ENCODE assay signal across 9 cellular contexts in genomic region chr5:14685757-14686156, GRCh38. TPM values are rescaled to one million over a fixed set of nuclear protein-coding genes. Genes with fewer than 3 reads are reported as not detected.
A peak's percentile ranks its signal among the peaks of the same experiment; 100 is the strongest.
DNase-seq lines count a peak whose midpoint lies in the region; ATAC-seq, FAIRE-seq and TF ChIP-seq lines count a peak whose summit lies in the region.
"Had no signal": no experiment of that assay in that cellular context is flagged by ENCODE, and none has a peak within 500 bp of the region (broad histone marks: within the 10 kb centered on the region; RNA-seq: fewer than 3 reads in every experiment).

No MANE protein-coding gene starts in this region.

- TF ChIP-seq EP300 in sigmoid colon (IDR thresholded peaks at IDR 0.05) = no peak

- POLR2A ChIA-PET in PC-9 (lab: Charles Lee; ENCODE audit: unreplicated experiment) = interaction anchor here (0.6 kb wide), 1 partner anchor 324 kb away, joined by 3 read pairs; no protein-coding TSS in a partner anchor

- WGBS in heart left ventricle, 4 donors = 28 to 43% (median 37%) methylated on average over 6 of the region's 6 CpGs
- WGBS in sigmoid colon, 2 donors = 26 to 35% methylated on average over 6 of the region's 6 CpGs

- no TSS peak for BruUV-seq in PC-9 (replicated peaks; lab: Mats Ljungman, UMichigan)

- H3K27ac Mint-ChIP-seq in activated naive CD8-positive, alpha-beta T cell treated with anti-CD3 and anti-CD28 coated beads for 36 hours = peak overlapping the region; percentile 76

- peak; percentile 87 for FAIRE-seq in HTR-8/SVneo (lab: Jason Lieb, UNC)

- TF ChIP-seq CTCF in PC-9 (conservative IDR thresholded peaks at IDR 0.05) = peak; percentile 85
- peak; percentile 31 to 75 (median 58) for TF ChIP-seq CTCF in heart left ventricle (IDR thresholded peaks at IDR 0.05)
- peak in 3 of 4 experiments; percentile 40 to 58 (median 55) for TF ChIP-seq CTCF in sigmoid colon (IDR thresholded peaks at IDR 0.05)

- H3K4me1 ChIP-seq in PC-9 (replicated peaks; ENCODE audit: insufficient read depth) = no peaks in the 10 kb centered on the region
- H3K4me1 ChIP-seq in heart left ventricle = peaks cover 0 to 59% (median 23%) of the 10 kb centered on the region in 12 donors
- peaks cover 0 to 25% (median 8%) of the 10 kb centered on the region in 4 donors for H3K4me1 ChIP-seq in sigmoid colon

- intact Hi-C loops in PC-9 (cut with micrococcal nuclease; ENCODE audit: unreplicated experiment) = loop anchor here (1.0 to 5.0 kb wide), 5 partner anchors 42 to 329 kb away; no protein-coding TSS in a partner anchor
- intact Hi-C loops in heart left ventricle (cut with DNase I) = loop anchor here in 8 of 10 donors (2.0 to 5.0 kb wide), 6 partner anchors 42 to 329 kb away; partner anchors contain the start of gene ANKH (in 2 of the 8)
- intact Hi-C loops in sigmoid colon (cut with DNase I) = no loop called here

- H3K79me2 ChIP-seq in PC-9 (ENCODE audit: low read depth) = no peaks in the 10 kb centered on the region

- no peaks in the 10 kb centered on the region for H3K27me3 Mint-ChIP-seq in activated naive CD8-positive, alpha-beta T cell treated with anti-CD3 and anti-CD28 coated beads for 36 hours

- H3K4me3 ChIP-seq in PC-9 = no peak overlapping the region
- no peak overlapping the region for H3K4me3 ChIP-seq in heart left ventricle
- no peak overlapping the region for H3K4me3 ChIP-seq in sigmoid colon
- H3K4me3 ChIP-seq: BLaER1 treated with 17β-estradiol and CSF1 and Interleukin-3, amounts not matched to agents 10 nM and 100 nM had no signal

- H3K9me3 ChIP-seq in PC-9 (ENCODE audit: insufficient read depth, low read depth) = no peaks in the 10 kb centered on the region
- peaks cover 0 to 10% (median 4%) of the 10 kb centered on the region in 12 donors for H3K9me3 ChIP-seq in heart left ventricle
- peaks cover 0 to 5% (median 2%) of the 10 kb centered on the region in 4 donors for H3K9me3 ChIP-seq in sigmoid colon

- peaks cover 15% of the 10 kb centered on the region for H4K20me1 ChIP-seq in PC-9 (ENCODE audit: insufficient read depth)

- H3K27me3 ChIP-seq in PC-9 (ENCODE audit: insufficient read depth, low read depth) (no peaks in the 10 kb centered on the region), heart left ventricle (no peaks in the 10 kb centered on the region), sigmoid colon (no peaks in the 10 kb centered on the region)
- H3K27me3 ChIP-seq: BLaER1 treated with 17β-estradiol and CSF1 and Interleukin-3, amounts not matched to agents 10 nM and 100 nM had no signal

- H3K4me2 ChIP-seq in PC-9 = no peak overlapping the region
- H3K4me2 ChIP-seq: BLaER1 treated with 17β-estradiol and CSF1 and Interleukin-3, amounts not matched to agents 10 nM and 100 nM had no signal

- no peak overlapping the region for H3K4me3 Mint-ChIP-seq in activated naive CD8-positive, alpha-beta T cell treated with anti-CD3 and anti-CD28 coated beads for 36 hours

- no peaks in the 10 kb centered on the region for H3F3A ChIP-seq in PC-9 (ENCODE audit: insufficient read depth, low read depth)

- H2AFZ ChIP-seq in PC-9 = no peak overlapping the region

- H3K9me3 Mint-ChIP-seq in activated naive CD8-positive, alpha-beta T cell treated with anti-CD3 and anti-CD28 coated beads for 36 hours = peaks cover 5% of the 10 kb centered on the region

- ATAC-seq in GM21717 (IDR thresholded peaks at IDR 0.05; ENCODE audit: unreplicated experiment) (peak; percentile 92), heart left ventricle (peak; percentile 11 to 54 (median 43))

- peaks cover 47% of the 10 kb centered on the region for H3K36me3 ChIP-seq in PC-9 (ENCODE audit: low read depth)
- peaks cover 6 to 90% (median 74%) of the 10 kb centered on the region in 9 donors for H3K36me3 ChIP-seq in heart left ventricle
- peaks cover 0 to 73% (median 42%) of the 10 kb centered on the region in 4 donors for H3K36me3 ChIP-seq in sigmoid colon

- no peaks in the 10 kb centered on the region for H3K9me2 ChIP-seq in PC-9 (ENCODE audit: insufficient read depth)

- H3K36me3 Mint-ChIP-seq in activated naive CD8-positive, alpha-beta T cell treated with anti-CD3 and anti-CD28 coated beads for 36 hours = peaks cover 45% of the 10 kb centered on the region

- H3K27ac ChIP-seq in PC-9 (no peak overlapping the region), heart left ventricle (peak overlapping the region in 10 of 12 donors; percentile 30 to 87 (median 75)), sigmoid colon (no peak overlapping the region)
- H3K27ac ChIP-seq: BLaER1 treated with 17β-estradiol and CSF1 and Interleukin-3, amounts not matched to agents 10 nM and 100 nM had no signal

- no peak for TF ChIP-seq POLR2A in heart left ventricle (IDR thresholded peaks at IDR 0.05)
- TF ChIP-seq POLR2A in sigmoid colon (IDR thresholded peaks at IDR 0.05) = no peak

- peak; percentile 50 for DNase-seq in NCI-H2107 treated with DMSO at 0.1 percent for 48 hours (lab: John Stamatoyannopoulos, UW; ENCODE audit: unreplicated experiment)
- DNase-seq in NCI-H2107 (lab: John Stamatoyannopoulos, UW) = no peak
- DNase-seq in HTR-8/SVneo (ENCODE audit: insufficient read length, low spot score) = peak; percentile 79
- peak; percentile 39 to 54 for DNase-seq in PC-9
- DNase-seq in activated naive CD8-positive, alpha-beta T cell treated with anti-CD3 and anti-CD28 coated beads for 36 hours = peak; percentile 62
- no peak for DNase-seq in heart left ventricle
- DNase-seq in sigmoid colon = no peak

- peaks cover 24% of the 10 kb centered on the region for H3K4me1 Mint-ChIP-seq in activated naive CD8-positive, alpha-beta T cell treated with anti-CD3 and anti-CD28 coated beads for 36 hours

- CTCF ChIA-PET in PC-9 (lab: Charles Lee) = interaction anchor here (0.6 to 1.9 kb wide), 12 partner anchors 16 to 1139 kb away, joined by 3 to 14 read pairs (median 6); no protein-coding TSS in a partner anchor

RNA-seq across cellular contexts. Expression of gene OTULIN, which starts 21.2 kb away (rescaled TPM):
- 77.2 and 79.1 TPM in 2 replicates for total RNA-seq in PC-9 (2021)
- total RNA-seq in activated naive CD8-positive, alpha-beta T cell treated with anti-CD3 and anti-CD28 coated beads for 36 hours = 10 to 100 TPM; 68.9 TPM
- total RNA-seq in heart left ventricle = 10 to 100 TPM; 19.3 to 42.0 (median 27.5) TPM
- 10 to 100 TPM in 1 of 2 donors, 1 to 10 TPM in 1; 7.6 to 12.4 TPM for polyA plus RNA-seq in heart left ventricle
- total RNA-seq in sigmoid colon = 10 to 100 TPM; 12.9 to 37.9 (median 19.8) TPM
- polyA plus RNA-seq in sigmoid colon = 10 to 100 TPM in 1 of 3 donors, 1 to 10 TPM in 2; 6.6 to 13.8 (median 6.7) TPM

Comparison
In these comparisons a context has a peak if more than half of its experiments do, and no peak if none do; other contexts are left out.
1. DNase-seq: peak in NCI-H2107 treated with DMSO at 0.1 percent for 48 hours (single experiment), HTR-8/SVneo (single experiment), PC-9 (2 of 2) and activated naive CD8-positive, alpha-beta T cell treated with anti-CD3 and anti-CD28 coated beads for 36 hours (single experiment); none in NCI-H2107 (single experiment), heart left ventricle (0 of 5) and sigmoid colon (single experiment).
2. H3K27ac ChIP-seq: peak in heart left ventricle (10 of 12); none in PC-9 (single experiment) and sigmoid colon (0 of 4).
3. Peak in every context shown above with its lines, with median percentiles within 50 percentile points of each other: CTCF ChIP-seq.